In the genomic region with DNA sequence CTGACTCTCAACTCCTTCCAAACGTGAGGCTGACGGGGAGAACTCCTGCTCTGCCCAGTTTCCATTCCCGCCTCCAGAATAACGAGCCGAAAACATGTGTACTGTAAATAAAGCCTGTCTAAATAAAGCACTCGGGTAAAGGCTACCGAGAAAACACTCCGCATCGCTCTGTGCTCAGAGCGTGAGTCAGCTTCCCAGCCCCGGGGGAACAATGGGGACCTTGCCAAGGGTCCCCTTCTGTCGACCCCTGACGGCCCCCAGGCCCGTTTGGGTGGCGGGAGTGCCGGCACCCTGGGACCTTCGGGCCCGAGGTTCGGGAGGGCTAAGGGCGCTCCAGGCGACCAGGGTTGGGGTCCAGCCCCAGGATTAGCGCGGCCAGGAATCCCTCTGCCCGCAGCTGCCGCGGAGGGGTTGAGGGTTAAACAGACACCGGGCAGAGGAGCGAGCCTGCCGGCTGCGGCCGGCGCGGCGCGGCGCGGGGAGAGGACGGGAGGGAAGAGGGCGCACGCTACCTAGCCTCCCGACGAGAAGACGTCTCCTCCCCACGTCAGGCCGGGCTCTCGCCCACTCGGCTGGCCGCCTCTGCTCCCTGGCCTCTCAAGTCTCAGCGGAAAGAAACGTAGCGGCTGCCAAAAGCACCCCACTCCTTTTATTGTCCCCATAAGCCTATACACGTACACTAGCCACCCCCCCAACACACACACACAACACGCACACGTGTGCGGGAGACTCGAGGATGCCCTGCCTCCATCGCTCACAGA, we compare ENCODE assay signal across 8 cellular contexts.
DNase-seq lines count a peak whose midpoint lies in the region; ATAC-seq and TF ChIP-seq lines count a peak whose summit lies in the region.

No MANE protein-coding gene starts in this region.

- H3K27me3 Mint-ChIP-seq in activated naive CD4-positive, alpha-beta T cell treated with anti-CD3 and anti-CD28 coated beads, Interleukin-2, amount 10 ng/mL, durations not matched to agents 7 days and 5 days: peaks cover 57% of the 10 kb centered on the region

- peaks cover 3% of the 10 kb centered on the region for H3K9me3 Mint-ChIP-seq in activated naive CD4-positive, alpha-beta T cell treated with anti-CD3 and anti-CD28 coated beads, Interleukin-2, amount 10 ng/mL, durations not matched to agents 7 days and 5 days

- peak overlapping the region; percentile 90 for H3K9ac ChIP-seq in skeletal muscle satellite cell (ENCODE audit: low read depth, low read length)

- H3K4me1 ChIP-seq in right atrium auricular region: peaks cover 0 to 55% of the 10 kb centered on the region in 2 donors
- H3K4me1 ChIP-seq in skeletal muscle satellite cell (ENCODE audit: control insufficient read depth, insufficient read depth, low read length): peaks cover 11% of the 10 kb centered on the region

- H3K27ac ChIP-seq in right atrium auricular region: peak overlapping the region; percentile 86 to 87

- H3K4me2 ChIP-seq in skeletal muscle satellite cell (ENCODE audit: low read length): peak overlapping the region; percentile 96

- ATAC-seq in HG03520 (IDR thresholded peaks at IDR 0.05; ENCODE audit: unreplicated experiment) (peak; percentile 10), GM21825 (IDR thresholded peaks at IDR 0.05; ENCODE audit: unreplicated experiment) (no peak)

- H3K36me3 ChIP-seq in right atrium auricular region (no peaks in the 10 kb centered on the region), skeletal muscle satellite cell (ENCODE audit: insufficient read depth, low read length) (no peaks in the 10 kb centered on the region)

- H3K9me3 ChIP-seq in right atrium auricular region: peaks cover 0 to 11% of the 10 kb centered on the region in 2 donors
- H3K9me3 ChIP-seq in skeletal muscle satellite cell (replicated peaks; ENCODE audit: low read length): no peaks in the 10 kb centered on the region

- no peak for TF ChIP-seq CTCF in right atrium auricular region (IDR thresholded peaks at IDR 0.05)

- CTCF ChIA-PET in activated naive CD4-positive, alpha-beta T cell treated with anti-CD3 and anti-CD28 coated beads, Interleukin-2, amount 10 ng/mL, durations not matched to agents 7 days and 5 days (lab: Charles Lee): interaction anchor here (0.9 kb wide), 1 partner anchor 280 kb away, joined by 3 read pairs; no protein-coding TSS in a partner anchor

- peaks cover 42% of the 10 kb centered on the region for H3K4me1 Mint-ChIP-seq in activated naive CD4-positive, alpha-beta T cell treated with anti-CD3 and anti-CD28 coated beads, Interleukin-2, amount 10 ng/mL, durations not matched to agents 7 days and 5 days

- peaks cover 2% of the 10 kb centered on the region for H3K36me3 Mint-ChIP-seq in activated naive CD4-positive, alpha-beta T cell treated with anti-CD3 and anti-CD28 coated beads, Interleukin-2, amount 10 ng/mL, durations not matched to agents 7 days and 5 days

- H3K4me3 ChIP-seq in right atrium auricular region (peak overlapping the region in 1 of 2 donors; percentile 58), skeletal muscle satellite cell (ENCODE audit: low read length) (no peak overlapping the region)

- H3K27ac Mint-ChIP-seq in activated naive CD4-positive, alpha-beta T cell treated with anti-CD3 and anti-CD28 coated beads, Interleukin-2, amount 10 ng/mL, durations not matched to agents 7 days and 5 days: no peak overlapping the region

- DNase-seq in ELR (ENCODE audit: low read depth) (peak; percentile 67), right atrium auricular region (ENCODE audit: low spot score) (no peak), SHP77 (lab: John Stamatoyannopoulos, UW) (no peak), putamen (ENCODE audit: low spot score) (no peak)
- DNase-seq in activated naive CD4-positive, alpha-beta T cell treated with anti-CD3 and anti-CD28 coated beads, Interleukin-2, amount 10 ng/mL, durations not matched to agents 7 days and 5 days: peak; percentile 24

- H3K27me3 ChIP-seq in right atrium auricular region (peaks cover 0 to 3% of the 10 kb centered on the region in 2 donors), skeletal muscle satellite cell (ENCODE audit: control insufficient read depth, insufficient read depth, low read length) (peaks cover 12% of the 10 kb centered on the region)

- H3K4me3 Mint-ChIP-seq in activated naive CD4-positive, alpha-beta T cell treated with anti-CD3 and anti-CD28 coated beads, Interleukin-2, amount 10 ng/mL, durations not matched to agents 7 days and 5 days: peak overlapping the region; percentile 28

Comparison
In these comparisons a context has a peak if more than half of its experiments do, and no peak if none do; other contexts are left out.
1. DNase-seq: peak in ELR (single experiment) and activated naive CD4-positive, alpha-beta T cell treated with anti-CD3 and anti-CD28 coated beads, Interleukin-2, amount 10 ng/mL, durations not matched to agents 7 days and 5 days (single experiment); none in right atrium auricular region (single experiment), SHP77 (0 of 2) and putamen (single experiment).